Comparison of ENCODE assay signal across 15 cellular contexts in the genomic region with DNA sequence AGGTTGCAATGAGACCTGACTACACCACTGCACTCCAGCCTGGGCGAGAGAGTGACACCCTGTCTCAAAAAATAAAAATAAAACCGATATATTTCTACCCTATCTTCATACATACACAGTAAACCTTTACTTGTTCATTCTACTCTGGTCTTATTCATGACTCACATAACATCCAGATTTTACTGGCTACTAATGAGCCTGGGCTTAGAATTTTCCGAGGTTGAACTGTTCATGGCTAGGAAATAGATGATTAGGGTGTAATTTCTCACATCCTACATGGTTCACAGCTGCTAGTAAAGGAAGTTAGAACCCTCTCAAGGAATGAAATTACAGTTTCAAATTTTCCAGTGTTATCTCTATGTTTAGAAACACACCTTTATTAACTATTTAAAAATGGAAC. TPM values are rescaled to one million over a fixed set of nuclear protein-coding genes. Genes with fewer than 3 reads are reported as not detected.
A peak's percentile ranks its signal among the peaks of the same experiment; 100 is the strongest.
DNase-seq lines count a peak whose midpoint lies in the region; ATAC-seq, FAIRE-seq and TF ChIP-seq lines count a peak whose summit lies in the region.
"Had no signal": no experiment of that assay in that cellular context is flagged by ENCODE, and none has a peak within 500 bp of the region (broad histone marks: within the 10 kb centered on the region; RNA-seq: fewer than 3 reads in every experiment).

No MANE protein-coding gene starts in this region.

- ATAC-seq in CD4-positive, CD25-positive, alpha-beta regulatory T cell (ENCODE audit: low read depth in 2 of 2), result no peak
- ATAC-seq: gastroesophageal sphincter had no signal

- CTCF ChIA-PET in A673 (lab: Charles Lee), result no interaction called here
- CTCF ChIA-PET in activated CD4-positive, alpha-beta memory T cell treated with anti-CD3 and anti-CD28 coated beads for 36 hours (lab: Charles Lee), result interaction anchor here (0.7 to 1.4 kb wide), 2 partner anchors 167 to 179 kb away, joined by 3 to 4 read pairs; no protein-coding TSS in a partner anchor

- no TSS peak for BruUV-seq in A673 (replicated peaks; lab: Mats Ljungman, UMichigan)

- no peak for TF ChIP-seq CTCF in A673 (conservative IDR thresholded peaks at IDR 0.05; ENCODE audit: low read depth, low read length)

- peak overlapping the region; percentile 28 for H3K27ac ChIP-seq in A673 (ENCODE audit: low read depth, low read length, poor library complexity, severe bottlenecking)
- H3K27ac ChIP-seq in CD4-positive, CD25-positive, alpha-beta regulatory T cell (ENCODE audit: insufficient read depth, low read length, poor library complexity, severe bottlenecking), result peak overlapping the region; percentile 8
- H3K27ac ChIP-seq: C4-2B, gastroesophageal sphincter had no signal

- no peaks in the 10 kb centered on the region for H3K27me3 ChIP-seq in A673 (replicated peaks; ENCODE audit: insufficient read depth, low read depth, low read length, poor library complexity)
- H3K27me3 ChIP-seq in CD4-positive, CD25-positive, alpha-beta regulatory T cell (ENCODE audit: control insufficient read depth, insufficient read depth, low read length), result no peaks in the 10 kb centered on the region
- H3K27me3 ChIP-seq: gastroesophageal sphincter had no signal

- H3K9me3 ChIP-seq in A673 (ENCODE audit: low read depth, low read length, poor library complexity, severe bottlenecking), result no peaks in the 10 kb centered on the region
- H3K9me3 ChIP-seq in CD4-positive, CD25-positive, alpha-beta regulatory T cell (ENCODE audit: control insufficient read depth in 2 of 2, low read length in 2 of 2), result no peaks in the 10 kb centered on the region
- H3K9me3 ChIP-seq: gastroesophageal sphincter had no signal

- H3K4me3 ChIP-seq in A673 (ENCODE audit: low read depth, low read length, poor library complexity, severe bottlenecking), result no peak overlapping the region
- no peak overlapping the region for H3K4me3 ChIP-seq in CD4-positive, CD25-positive, alpha-beta regulatory T cell (ENCODE audit: low read depth, low read length)
- H3K4me3 ChIP-seq: gastroesophageal sphincter had no signal

- TF ChIP-seq POLR2A in GM12892 (IDR thresholded peaks at IDR 0.05; ENCODE audit: low read depth, low read length), result no peak

- in situ Hi-C loops in KBM-7 (cut with MboI; ENCODE audit: low pct_unique_long_range_greater_than_20kb, low sequenced_read_pairs), result no loop called here

- peak overlapping the region; percentile 32 to 69 (median 38) for H3K27ac Mint-ChIP-seq in CD4-positive, CD25-positive, alpha-beta regulatory T cell
- peak overlapping the region; percentile 77 for H3K27ac Mint-ChIP-seq in activated CD4-positive, alpha-beta memory T cell treated with anti-CD3 and anti-CD28 coated beads for 36 hours

- peaks cover 18% of the 10 kb centered on the region for H3K4me1 ChIP-seq in A673 (ENCODE audit: insufficient read depth, low read length, poor library complexity, severe bottlenecking)
- peaks cover 21% of the 10 kb centered on the region for H3K4me1 ChIP-seq in CD4-positive, CD25-positive, alpha-beta regulatory T cell (ENCODE audit: control insufficient read depth, insufficient read depth, low read length, poor library complexity, severe bottlenecking)

- FAIRE-seq in GM12892 (lab: Jason Lieb, UNC), result no peak

- H3K4me3 Mint-ChIP-seq in CD4-positive, CD25-positive, alpha-beta regulatory T cell, result no peak overlapping the region
- no peak overlapping the region for H3K4me3 Mint-ChIP-seq in activated CD4-positive, alpha-beta memory T cell treated with anti-CD3 and anti-CD28 coated beads for 36 hours
- H3K4me3 Mint-ChIP-seq: natural killer cell treated with Interleukin-12 subunit alpha and Interleukin-12 subunit beta and Interleukin-15 and Interleukin-18, amount 100 ng/mL, for 72 hours had no signal

- POLR2A ChIA-PET in A673 (lab: Charles Lee; ENCODE audit: low non-redundant PET), result no interaction called here
- POLR2A ChIA-PET in activated CD4-positive, alpha-beta memory T cell treated with anti-CD3 and anti-CD28 coated beads for 36 hours (lab: Charles Lee), result interaction anchor here (0.5 to 0.6 kb wide), 2 partner anchors 86 to 723 kb away, joined by 3 read pairs; no protein-coding TSS in a partner anchor

- H3K27me3 Mint-ChIP-seq in CD4-positive, CD25-positive, alpha-beta regulatory T cell, result no peaks in the 10 kb centered on the region
- H3K27me3 Mint-ChIP-seq in activated CD4-positive, alpha-beta memory T cell treated with anti-CD3 and anti-CD28 coated beads for 36 hours, result no peaks in the 10 kb centered on the region
- H3K27me3 Mint-ChIP-seq: natural killer cell treated with Interleukin-12 subunit alpha and Interleukin-12 subunit beta and Interleukin-15 and Interleukin-18, amount 100 ng/mL, for 72 hours had no signal

- peaks cover 9% of the 10 kb centered on the region for H3K36me3 ChIP-seq in A673 (ENCODE audit: insufficient read depth, low read length, poor library complexity, severe bottlenecking)
- H3K36me3 ChIP-seq in CD4-positive, CD25-positive, alpha-beta regulatory T cell (ENCODE audit: control insufficient read depth, insufficient read depth, low read length), result peaks cover 29% of the 10 kb centered on the region

- DNase-seq in A673 (ENCODE audit: low spot score) (peak; percentile 46), fibroblast of peridontal ligament (ENCODE audit: extremely low read depth) (peak; percentile 17), GF-D8 (lab: John Stamatoyannopoulos, UW) (no peak), KBM-7 (no peak), GM12892 (ENCODE audit: insufficient read length) (no peak)
- DNase-seq in CD4-positive, CD25-positive, alpha-beta regulatory T cell, result no peak
- DNase-seq in activated CD4-positive, alpha-beta memory T cell treated with anti-CD3 and anti-CD28 coated beads for 36 hours, result no peak
- DNase-seq: DND-41, NCI-H2029, NCI-H510A, SHP77, substantia nigra had no signal

- H3K4me1 Mint-ChIP-seq in CD4-positive, CD25-positive, alpha-beta regulatory T cell, result peaks cover 43 to 76% (median 60%) of the 10 kb centered on the region in 4 donors
- peaks cover 73% of the 10 kb centered on the region for H3K4me1 Mint-ChIP-seq in activated CD4-positive, alpha-beta memory T cell treated with anti-CD3 and anti-CD28 coated beads for 36 hours (ENCODE audit: low read depth)

- H3K9me3 Mint-ChIP-seq in CD4-positive, CD25-positive, alpha-beta regulatory T cell, result no peaks in the 10 kb centered on the region
- no peaks in the 10 kb centered on the region for H3K9me3 Mint-ChIP-seq in activated CD4-positive, alpha-beta memory T cell treated with anti-CD3 and anti-CD28 coated beads for 36 hours
- H3K9me3 Mint-ChIP-seq: natural killer cell treated with Interleukin-12 subunit alpha and Interleukin-12 subunit beta and Interleukin-15 and Interleukin-18, amount 100 ng/mL, for 72 hours had no signal

- intact Hi-C loops in A673 (cut with micrococcal nuclease; ENCODE audit: unreplicated experiment), result no loop called here
- intact Hi-C loops in activated CD4-positive, alpha-beta memory T cell treated with anti-CD3 and anti-CD28 coated beads for 36 hours (cut with micrococcal nuclease), result loop anchor here (2.0 kb wide), 1 partner anchor 14 kb away; the partner anchor contains the start of gene GSPT1

- peaks cover 16% of the 10 kb centered on the region for H3K36me3 Mint-ChIP-seq in CD4-positive, CD25-positive, alpha-beta regulatory T cell
- peaks cover 24% of the 10 kb centered on the region for H3K36me3 Mint-ChIP-seq in activated CD4-positive, alpha-beta memory T cell treated with anti-CD3 and anti-CD28 coated beads for 36 hours

RNA-seq across cellular contexts. Expression of gene GSPT1, which starts 14.7 kb away (rescaled TPM):
- 198 and 216 TPM in 2 replicates for total RNA-seq in A673 (2021)
- total RNA-seq in CD4-positive, CD25-positive, alpha-beta regulatory T cell, result 177 TPM
- 100 to 1,000 TPM in 2 of 4 donors, 10 to 100 TPM in 2; 93.2 to 103 (median 100) TPM for polyA plus RNA-seq in CD4-positive, CD25-positive, alpha-beta regulatory T cell
- total RNA-seq in activated CD4-positive, alpha-beta memory T cell treated with anti-CD3 and anti-CD28 coated beads for 36 hours, result 100 to 1,000 TPM; 185 to 190 TPM
- polyA plus RNA-seq in GM12892 (2012; ENCODE audit: missing spikeins), result 87.4 TPM

RNA-seq across cellular contexts. Expression of gene NPIPB2, which starts 40.8 kb away (rescaled TPM):
- total RNA-seq in A673 (2021), result 9.2 and 9.6 TPM in 2 replicates
- 17.5 TPM for total RNA-seq in CD4-positive, CD25-positive, alpha-beta regulatory T cell
- 1 to 10 TPM in 1 of 4 donors, under 1 TPM in 2, not detected in 1; 0.44 to 3.7 (median 0.78) TPM for polyA plus RNA-seq in CD4-positive, CD25-positive, alpha-beta regulatory T cell
- 1 to 10 TPM; 6.3 to 7.6 TPM for total RNA-seq in activated CD4-positive, alpha-beta memory T cell treated with anti-CD3 and anti-CD28 coated beads for 36 hours
- 7.5 TPM for polyA plus RNA-seq in GM12892 (2012; ENCODE audit: missing spikeins)

RNA-seq across cellular contexts. Expression of gene RSL1D1, which starts 49.7 kb away (rescaled TPM):
- total RNA-seq in A673 (2021), result 313 and 365 TPM in 2 replicates
- total RNA-seq in CD4-positive, CD25-positive, alpha-beta regulatory T cell, result 145 TPM
- polyA plus RNA-seq in CD4-positive, CD25-positive, alpha-beta regulatory T cell, result 100 to 1,000 TPM; 106 to 235 (median 181) TPM
- 100 to 1,000 TPM; 287 to 296 TPM for total RNA-seq in activated CD4-positive, alpha-beta memory T cell treated with anti-CD3 and anti-CD28 coated beads for 36 hours
- 304 TPM for polyA plus RNA-seq in GM12892 (2012; ENCODE audit: missing spikeins)

Comparison
In these comparisons a context has a peak if more than half of its experiments do, and no peak if none do; other contexts are left out.
1. DNase-seq: peak in A673 (single experiment) and fibroblast of peridontal ligament (single experiment); none in CD4-positive, CD25-positive, alpha-beta regulatory T cell (0 of 3), activated CD4-positive, alpha-beta memory T cell treated with anti-CD3 and anti-CD28 coated beads for 36 hours (single experiment), GF-D8 (single experiment), KBM-7 (single experiment) and GM12892 (single experiment).